Comparison of ENCODE assay signal across 8 cellular contexts in genomic region chr14:74302634-74303569, GRCh38. TPM values are rescaled to one million over a fixed set of nuclear protein-coding genes. Genes with fewer than 3 reads are reported as not detected.
A peak's percentile ranks its signal among the peaks of the same experiment; 100 is the strongest.
DNase-seq lines count a peak whose midpoint lies in the region; ATAC-seq and TF ChIP-seq lines count a peak whose summit lies in the region.

TSS of gene ABCD4 (minus strand) at chr14:74302934. CDS start at chr14:74302912, 22 bp downstream.

- H3K4me3 ChIP-seq in A673 (ENCODE audit: low read depth, low read length, poor library complexity, severe bottlenecking): peak within 1 kb of the TSS; percentile 83
- H3K4me3 ChIP-seq in brain microvascular endothelial cell (ENCODE audit: low read depth, low read length): peak within 1 kb of the TSS; percentile 88
- H3K4me3 ChIP-seq in iPS-15b (ENCODE audit: low read depth, low read length): peak within 1 kb of the TSS; percentile 77
- H3K4me3 ChIP-seq in skeletal muscle satellite cell (ENCODE audit: low read length): peak within 1 kb of the TSS; percentile 86

- TF ChIP-seq POLR2A in GM18526 (IDR thresholded peaks at IDR 0.05; ENCODE audit: extremely low read depth, insufficient read length): peak; percentile 91

- CTCF ChIA-PET in A673 (lab: Charles Lee): no interaction called here

- BruUV-seq in A673 (replicated peaks; lab: Mats Ljungman, UMichigan): no TSS peak

- intact Hi-C loops in A673 (cut with micrococcal nuclease; ENCODE audit: unreplicated experiment): no loop called here

- H3K27me3 ChIP-seq in A673 (replicated peaks; ENCODE audit: insufficient read depth, low read depth, low read length, poor library complexity) (no peaks in the 10 kb centered on the region), brain microvascular endothelial cell (replicated peaks) (no peaks in the 10 kb centered on the region), iPS-15b (ENCODE audit: control insufficient read depth, insufficient read depth, low read length) (no peaks in the 10 kb centered on the region), skeletal muscle satellite cell (ENCODE audit: control insufficient read depth, insufficient read depth, low read length) (no peaks in the 10 kb centered on the region)

- H3K4me1 ChIP-seq in A673 (ENCODE audit: insufficient read depth, low read length, poor library complexity, severe bottlenecking): peaks cover 5% of the 10 kb centered on the region
- no peaks in the 10 kb centered on the region for H3K4me1 ChIP-seq in iPS-15b (ENCODE audit: control insufficient read depth, insufficient read depth, low read length)
- peaks cover 11% of the 10 kb centered on the region for H3K4me1 ChIP-seq in skeletal muscle satellite cell (ENCODE audit: control insufficient read depth, insufficient read depth, low read length)

- POLR2A ChIA-PET in A673 (lab: Charles Lee; ENCODE audit: low non-redundant PET): no interaction called here

- H3K27ac ChIP-seq in A673 (ENCODE audit: low read depth, low read length, poor library complexity, severe bottlenecking): peak within 1 kb of the TSS; percentile 81
- H3K27ac ChIP-seq in brain microvascular endothelial cell: peak within 1 kb of the TSS; percentile 17

- H3K9ac ChIP-seq in iPS-15b (ENCODE audit: low read depth, low read length) (peak within 1 kb of the TSS; percentile 71), skeletal muscle satellite cell (ENCODE audit: low read depth, low read length) (peak within 1 kb of the TSS; percentile 86)

- peak; percentile 82 for TF ChIP-seq CTCF in A673 (conservative IDR thresholded peaks at IDR 0.05; ENCODE audit: low read depth, low read length)
- TF ChIP-seq CTCF in brain microvascular endothelial cell (IDR thresholded peaks at IDR 0.05; ENCODE audit: low read depth, low read length, missing control alignments): peak; percentile 55

- H3K9me3 ChIP-seq in A673 (ENCODE audit: low read depth, low read length, poor library complexity, severe bottlenecking) (no peaks in the 10 kb centered on the region), iPS-15b (ENCODE audit: control insufficient read depth, insufficient read depth, low read length) (no peaks in the 10 kb centered on the region), skeletal muscle satellite cell (replicated peaks; ENCODE audit: low read length) (no peaks in the 10 kb centered on the region)

- in situ Hi-C loops in brain microvascular endothelial cell (cut with HindIII; ENCODE audit: low pct_ligation_motif_present, low sequenced_read_pairs): no loop called here

- peak within 1 kb of the TSS; percentile 86 for H3K4me2 ChIP-seq in skeletal muscle satellite cell (ENCODE audit: low read length)

- ATAC-seq in HG03066 (IDR thresholded peaks at IDR 0.05; ENCODE audit: low read depth, unreplicated experiment): peak; percentile 97

- H3K36me3 ChIP-seq in A673 (ENCODE audit: insufficient read depth, low read length, poor library complexity, severe bottlenecking) (no peaks in the 10 kb centered on the region), brain microvascular endothelial cell (replicated peaks) (peaks cover 13% of the 10 kb centered on the region), iPS-15b (ENCODE audit: control insufficient read depth, insufficient read depth, low read length) (peaks cover 12% of the 10 kb centered on the region), skeletal muscle satellite cell (ENCODE audit: insufficient read depth, low read length) (peaks cover 6% of the 10 kb centered on the region)

- DNase-seq in A673 (ENCODE audit: low spot score): peak; percentile 95
- DNase-seq in NCI-H2107 treated with DMSO at 0.1 percent for 48 hours (lab: John Stamatoyannopoulos, UW; ENCODE audit: unreplicated experiment): peak; percentile 94
- DNase-seq in UCSD-AML1 (lab: John Stamatoyannopoulos, UW; ENCODE audit: unreplicated experiment): peak; percentile 95
- peak; percentile 94 for DNase-seq in brain microvascular endothelial cell

RNA-seq across cellular contexts. Expression of gene ABCD4, which starts in this region (rescaled TPM):
- 46.7 and 55.7 TPM in 2 replicates for total RNA-seq in A673 (2021)
- total RNA-seq in skeletal muscle satellite cell (2012; rRNA removed): 19.0 and 19.9 TPM in 2 replicates

Comparison
In these comparisons a context has a peak if more than half of its experiments do, and no peak if none do; other contexts are left out.
1. Peak in every context shown above with its lines: DNase-seq, ATAC-seq, H3K4me3 ChIP-seq and H3K27ac ChIP-seq.